Comparison of ENCODE assay signal across 8 cellular contexts in the genomic region with DNA sequence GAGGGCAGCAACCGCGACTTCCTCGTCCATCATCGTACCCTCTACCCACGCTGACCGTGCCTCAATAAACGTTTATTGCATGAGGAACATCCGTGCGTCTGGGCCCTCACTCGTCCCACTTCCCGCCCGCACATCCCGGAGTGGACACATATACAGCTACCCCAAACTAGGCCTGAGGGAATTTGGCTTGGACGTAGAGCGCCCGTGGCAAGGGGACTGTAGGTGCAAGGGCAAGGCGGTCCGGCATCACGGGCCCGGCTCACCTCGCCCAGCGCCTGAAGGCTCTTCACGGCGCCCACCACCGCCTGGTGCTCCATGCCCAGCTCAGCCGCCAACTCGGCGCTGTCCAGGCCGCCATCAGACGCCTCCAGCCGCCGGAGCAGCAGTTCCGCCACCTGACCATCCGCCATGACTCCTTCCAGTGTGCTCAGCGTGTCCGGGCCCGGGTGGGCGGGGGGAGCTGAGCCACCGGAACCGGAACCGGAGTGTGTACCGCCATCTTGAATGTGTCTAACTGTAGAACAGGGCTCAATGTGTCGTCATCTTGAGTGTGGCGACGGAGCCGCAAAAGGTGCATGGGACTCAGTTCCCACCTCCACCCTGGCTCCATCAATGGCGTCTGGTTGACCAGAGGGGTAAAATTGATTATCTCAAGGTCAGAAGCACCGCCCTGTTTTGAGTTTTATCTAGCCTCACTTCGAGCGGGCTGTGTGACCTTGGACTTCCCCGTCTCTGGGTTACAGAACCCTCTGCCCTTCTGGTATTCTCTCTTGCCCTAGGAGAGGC. TPM values are rescaled to one million over a fixed set of nuclear protein-coding genes. Genes with fewer than 3 reads are reported as not detected.
DNase-seq lines count a peak whose midpoint lies in the region; ATAC-seq and TF ChIP-seq lines count a peak whose summit lies in the region.

A gene (minus strand): TSS at position 425 of the 786 bp plus-strand sequence. CDS start 15 bp downstream, at position 410.

- H3K9ac ChIP-seq in mammary epithelial cell (ENCODE audit: insufficient read depth, low read length), result peak within 1 kb of the TSS; percentile 83
- H3K9ac ChIP-seq in skeletal muscle tissue (ENCODE audit: low read depth in 1 of 3, low read length in 3 of 3), result peak within 1 kb of the TSS; percentile 90 to 99 (median 93)

- ATAC-seq in HG02885 (IDR thresholded peaks at IDR 0.05; ENCODE audit: poor library complexity, unreplicated experiment) (peak; percentile 56), GM19455 (IDR thresholded peaks at IDR 0.05; ENCODE audit: unreplicated experiment) (no peak)

- no peaks in the 10 kb centered on the region for H3K27me3 ChIP-seq in mammary epithelial cell (ENCODE audit: insufficient read depth, low read length)
- H3K27me3 ChIP-seq in skeletal muscle tissue (ENCODE audit: control insufficient read depth in 3 of 3, insufficient read depth in 3 of 3, low read length in 3 of 3), result no peaks in the 10 kb centered on the region

- H3K4me1 ChIP-seq in mammary epithelial cell (ENCODE audit: insufficient read depth, low read length) (peaks cover 14% of the 10 kb centered on the region), skeletal muscle tissue (ENCODE audit: control insufficient read depth in 3 of 3, insufficient read depth in 3 of 3, low read length in 3 of 3) (peaks cover 23 to 27% (median 26%) of the 10 kb centered on the region in 3 donors)

- CTCF ChIA-PET in mammary epithelial cell (lab: Charles Lee; ENCODE audit: low non-redundant PET), result interaction anchor here (0.6 kb wide), 1 partner anchor 196 kb away, joined by 3 read pairs; a partner anchor contains a TSS

- H3K36me3 ChIP-seq in mammary epithelial cell (ENCODE audit: insufficient read depth, low read length), result peaks cover 5% of the 10 kb centered on the region
- peaks cover 17 to 26% (median 21%) of the 10 kb centered on the region in 3 donors for H3K36me3 ChIP-seq in skeletal muscle tissue (ENCODE audit: control insufficient read depth in 3 of 3, insufficient read depth in 3 of 3, low read length in 3 of 3)

- peak within 1 kb of the TSS; percentile 83 for H3K4me2 ChIP-seq in mammary epithelial cell (ENCODE audit: insufficient read depth, low read depth, low read length)

- 9% methylated on average over 27 of the region's 51 CpGs for WGBS in mammary epithelial cell (ENCODE audit: low coverage, missing lambda C conversion rate)

- intact Hi-C loops in mammary epithelial cell (cut with micrococcal nuclease), result loop anchor here (1.0 kb wide), 1 partner anchor 42 kb away; a partner anchor contains a TSS

- no peak for TF ChIP-seq CTCF in WI38 (IDR thresholded peaks at IDR 0.05; ENCODE audit: low read depth, low read length)
- TF ChIP-seq CTCF in mammary epithelial cell (conservative IDR thresholded peaks at IDR 0.05 in 1 of 2, IDR thresholded peaks at IDR 0.05 in 1 of 2; ENCODE audit: extremely low read depth in 1 of 2, insufficient read depth in 1 of 2, low read depth in 1 of 2, low read length in 2 of 2), result no peak

- TSS peak; percentile 58 for BruUV-seq in mammary epithelial cell (replicated peaks; lab: Mats Ljungman, UMichigan)

- dilution Hi-C loops in mammary epithelial cell (cut with HindIII; ENCODE audit: low sequenced_read_pairs), result loop anchor here (5.0 kb wide), 1 partner anchor 94 kb away; no protein-coding TSS in a partner anchor

- peak; percentile 92 for DNase-seq in NCI-H2196 (lab: John Stamatoyannopoulos, UW; ENCODE audit: unreplicated experiment)
- peak; percentile 87 for DNase-seq in mammary epithelial cell
- peak; percentile 90 for DNase-seq in iPS-NIHi11 (ENCODE audit: low spot score)

- H4K20me1 ChIP-seq in mammary epithelial cell (ENCODE audit: insufficient read depth, low read length), result no peaks in the 10 kb centered on the region

- in situ Hi-C loops in mammary epithelial cell (cut with MboI; ENCODE audit: low sequenced_read_pairs in 2 of 2), result no loop called here

- peak within 1 kb of the TSS; percentile 63 for H3K27ac ChIP-seq in mammary epithelial cell (ENCODE audit: insufficient read depth, low read depth, low read length)
- H3K27ac ChIP-seq in skeletal muscle tissue (ENCODE audit: low read depth, low read length), result peak within 1 kb of the TSS; percentile 83

- H3K9me3 ChIP-seq in mammary epithelial cell (replicated peaks; ENCODE audit: insufficient read depth, low read length), result no peaks in the 10 kb centered on the region
- H3K9me3 ChIP-seq in skeletal muscle tissue (ENCODE audit: control insufficient read depth in 3 of 3, low read length in 3 of 3), result no peaks in the 10 kb centered on the region

- H3K4me3 ChIP-seq in GM08714 (ENCODE audit: low read length), result peak within 1 kb of the TSS; percentile 85
- peak within 1 kb of the TSS; percentile 97 for H3K4me3 ChIP-seq in WI38 (ENCODE audit: low read depth, low read length)
- H3K4me3 ChIP-seq in mammary epithelial cell (replicated peaks in 1 of 3; ENCODE audit: insufficient read depth in 1 of 3, low read depth in 2 of 3, low read length in 3 of 3), result peak within 1 kb of the TSS; percentile 90 to 98 (median 96)
- H3K4me3 ChIP-seq in skeletal muscle tissue (ENCODE audit: low read length in 3 of 3), result peak within 1 kb of the TSS; percentile 97 to 100 (median 99)

- H3K79me2 ChIP-seq in mammary epithelial cell (ENCODE audit: insufficient read depth, low read length), result peaks cover 44% of the 10 kb centered on the region

- H2AFZ ChIP-seq in mammary epithelial cell (ENCODE audit: low read depth, low read length), result peak within 1 kb of the TSS; percentile 96

RNA-seq across cellular contexts. Expression of the gene that starts here (rescaled TPM):
- total RNA-seq in mammary epithelial cell (10 to 100 TPM; 46.0 to 99.9 TPM), skeletal muscle tissue (49.1 TPM)
- polyA plus RNA-seq in mammary epithelial cell, result 67.8 TPM
- polyA minus RNA-seq in mammary epithelial cell, result 74.4 TPM
